Comparison of ENCODE assay signal across 8 cellular contexts in the genomic region with DNA sequence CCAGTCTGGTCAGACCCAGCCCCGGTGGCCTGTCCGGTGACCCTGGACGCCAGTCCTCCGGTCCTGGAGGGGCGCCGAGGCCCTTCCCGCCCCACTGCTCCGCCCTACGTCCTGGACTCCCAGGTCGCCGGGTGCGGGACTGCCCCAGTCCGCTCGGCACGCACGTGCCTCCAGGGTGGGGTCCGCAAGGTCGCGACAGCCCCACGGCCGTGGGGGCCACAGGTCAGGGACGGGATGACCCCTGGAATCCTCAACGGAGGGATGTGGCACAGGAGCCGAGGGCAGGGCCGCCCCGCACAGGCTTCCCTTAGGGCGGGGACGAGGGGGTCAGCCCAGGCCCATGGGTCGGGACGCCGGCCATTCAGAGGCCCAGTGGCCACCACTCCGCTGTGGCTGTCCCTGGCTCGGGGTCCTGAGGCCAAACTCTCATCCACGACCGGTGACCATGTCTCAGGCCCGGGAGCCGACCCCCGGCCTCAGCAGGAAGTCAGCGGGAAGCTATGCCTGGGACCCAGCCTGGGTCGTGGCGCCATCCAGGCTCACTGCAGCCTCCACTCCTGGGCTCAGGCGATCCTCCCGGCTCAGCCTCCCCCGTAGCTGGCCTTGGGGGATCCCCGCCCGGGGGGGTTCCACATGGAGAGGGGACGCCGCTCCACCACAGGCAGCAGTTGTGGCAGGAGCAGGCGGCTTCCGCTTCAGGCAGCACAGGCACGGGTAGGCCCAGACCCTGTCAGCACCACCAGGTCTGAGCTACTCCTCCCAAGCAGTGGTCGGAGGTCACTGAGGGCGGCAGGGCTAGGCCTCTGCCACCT. TPM values are rescaled to one million over a fixed set of nuclear protein-coding genes. Genes with fewer than 3 reads are reported as not detected.
A peak's percentile ranks its signal among the peaks of the same experiment; 100 is the strongest.
DNase-seq lines count a peak whose midpoint lies in the region; ATAC-seq, FAIRE-seq and TF ChIP-seq lines count a peak whose summit lies in the region.

No MANE protein-coding gene starts in this region.

- H3K4me3 ChIP-seq in BLaER1 (peak overlapping the region; percentile 45; the same call in 1 of the 2 replicates), prostate gland (peak overlapping the region; percentile 54 to 64)

- peak overlapping the region; percentile 57 for H3K4me2 ChIP-seq in BLaER1

- ATAC-seq in activated T-helper 17 cell treated with anti-CD3 and anti-CD28 coated beads, Interleukin-2, amount 50 U/mL, for 72 hours (replicated peaks), result no peak
- ATAC-seq in left ventricle myocardium superior (peak; percentile 8), HG03039 (IDR thresholded peaks at IDR 0.05; ENCODE audit: unreplicated experiment) (no peak)

- H3K36me3 ChIP-seq in BLaER1, result peaks cover 50% of the 10 kb centered on the region
- no peaks in the 10 kb centered on the region for H3K36me3 ChIP-seq in prostate gland

- no peak for DNase-seq in left ventricle myocardium superior
- no peak for DNase-seq in prostate gland (ENCODE audit: low spot score)
- no peak for DNase-seq in D721Med (ENCODE audit: insufficient read length, low spot score)
- no peak for DNase-seq in HTR-8/SVneo (ENCODE audit: insufficient read length, low spot score)
- DNase-seq in NCI-H1417 treated with DMSO at 0.1 percent for 48 hours (lab: John Stamatoyannopoulos, UW), result no peak

- no peak for TF ChIP-seq CTCF in prostate gland (IDR thresholded peaks at IDR 0.05)
- TF ChIP-seq CTCF in D721Med (IDR thresholded peaks at IDR 0.05; ENCODE audit: insufficient read depth, missing control alignments), result no peak

- 25% methylated on average over 23 of the region's 53 CpGs for WGBS in prostate gland

- peaks cover 20% of the 10 kb centered on the region for H3K36me3 Mint-ChIP-seq in activated T-helper 17 cell treated with anti-CD3 and anti-CD28 coated beads, Interleukin-2, amount 50 U/mL, for 72 hours (ENCODE audit: low read depth)

- no peaks in the 10 kb centered on the region for H3K4me1 Mint-ChIP-seq in activated T-helper 17 cell treated with anti-CD3 and anti-CD28 coated beads, Interleukin-2, amount 50 U/mL, for 72 hours

- H4K20me1 ChIP-seq in BLaER1, result peaks cover 70% of the 10 kb centered on the region

- H3K27me3 ChIP-seq in BLaER1 (peaks cover 30% of the 10 kb centered on the region), prostate gland (replicated peaks; ENCODE audit: insufficient read depth) (no peaks in the 10 kb centered on the region)

- intact Hi-C loops in left ventricle myocardium superior (cut with micrococcal nuclease), result no loop called here
- intact Hi-C loops in prostate gland (cut with DNase I), result no loop called here

- no peak overlapping the region for H3K27ac ChIP-seq in BLaER1
- H3K27ac ChIP-seq in prostate gland, result peak overlapping the region; percentile 62

- H3K4me1 ChIP-seq in BLaER1 (peaks cover 16% of the 10 kb centered on the region; the same call in 1 of the 2 replicates), prostate gland (replicated peaks) (peaks cover 4% of the 10 kb centered on the region)

- no peak overlapping the region for H3K27ac Mint-ChIP-seq in activated T-helper 17 cell treated with anti-CD3 and anti-CD28 coated beads, Interleukin-2, amount 50 U/mL, for 72 hours

- H3K9ac ChIP-seq in BLaER1, result no peak overlapping the region

- no peaks in the 10 kb centered on the region for H3K27me3 Mint-ChIP-seq in activated T-helper 17 cell treated with anti-CD3 and anti-CD28 coated beads, Interleukin-2, amount 50 U/mL, for 72 hours

- H3K9me3 ChIP-seq in BLaER1 (no peaks in the 10 kb centered on the region), prostate gland (no peaks in the 10 kb centered on the region)

- no peaks in the 10 kb centered on the region for H3K9me3 Mint-ChIP-seq in activated T-helper 17 cell treated with anti-CD3 and anti-CD28 coated beads, Interleukin-2, amount 50 U/mL, for 72 hours

- no peak for FAIRE-seq in D721Med (lab: Jason Lieb, UNC)
- no peak for FAIRE-seq in HTR-8/SVneo (lab: Jason Lieb, UNC)

- H3K4me3 Mint-ChIP-seq in activated T-helper 17 cell treated with anti-CD3 and anti-CD28 coated beads, Interleukin-2, amount 50 U/mL, for 72 hours, result peak overlapping the region; percentile 10

- TF ChIP-seq POLR2A in prostate gland (IDR thresholded peaks at IDR 0.05), result no peak

RNA-seq across cellular contexts. Expression of a gene that starts 0.6 kb away (rescaled TPM):
- 1 to 10 TPM; 2.1 to 2.3 TPM for total RNA-seq in activated T-helper 17 cell treated with anti-CD3 and anti-CD28 coated beads, Interleukin-2, amount 50 U/mL, for 72 hours
- total RNA-seq in left ventricle myocardium superior (8.9 TPM), prostate gland (1 to 10 TPM; 4.5 to 6.8 TPM)

RNA-seq across cellular contexts. Expression of a gene that starts 29.1 kb away (rescaled TPM):
- 10 to 100 TPM; 24.2 to 56.8 TPM for total RNA-seq in activated T-helper 17 cell treated with anti-CD3 and anti-CD28 coated beads, Interleukin-2, amount 50 U/mL, for 72 hours
- total RNA-seq in left ventricle myocardium superior, result 18.3 TPM
- total RNA-seq in prostate gland, result 10 to 100 TPM; 30.0 to 32.8 TPM

RNA-seq across cellular contexts. Expression of a gene that starts 33.6 kb away (rescaled TPM):
- total RNA-seq in activated T-helper 17 cell treated with anti-CD3 and anti-CD28 coated beads, Interleukin-2, amount 50 U/mL, for 72 hours, result 100 to 1,000 TPM in 1 of 2 donors, 10 to 100 TPM in 1; 75.6 to 133 TPM
- total RNA-seq in left ventricle myocardium superior (118 TPM), prostate gland (100 to 1,000 TPM; 173 to 203 TPM)

RNA-seq across cellular contexts. Expression of a gene that starts 58.9 kb away (rescaled TPM):
- total RNA-seq in activated T-helper 17 cell treated with anti-CD3 and anti-CD28 coated beads, Interleukin-2, amount 50 U/mL, for 72 hours, result 1 to 10 TPM; 1.1 to 1.4 TPM
- total RNA-seq in left ventricle myocardium superior (3.6 TPM), prostate gland (10 to 100 TPM in 1 of 2 donors, 1 to 10 TPM in 1; 3.5 to 33.3 TPM)
